In genomic region chr6:158561938-158562337, GRCh38 we compare ENCODE assay signal across 9 cellular contexts. TPM values are rescaled to one million over a fixed set of nuclear protein-coding genes. Genes with fewer than 3 reads are reported as not detected.
DNase-seq lines count a peak whose midpoint lies in the region; ATAC-seq and TF ChIP-seq lines count a peak whose summit lies in the region.
"Had no signal": no experiment of that assay in that cellular context is flagged by ENCODE, and none has a peak within 500 bp of the region (broad histone marks: within the 10 kb centered on the region; RNA-seq: fewer than 3 reads in every experiment).

No MANE protein-coding gene starts in this region.

- no peaks in the 10 kb centered on the region for H3K9me3 ChIP-seq in H9 (ENCODE audit: control insufficient read depth, low read depth, low read length)
- H3K9me3 ChIP-seq in thyroid gland: no peaks in the 10 kb centered on the region

- no peak overlapping the region for H4K91ac ChIP-seq in H9 (ENCODE audit: insufficient read length, low read depth, low read length)

- H3K4me2 ChIP-seq in H9 (ENCODE audit: insufficient read depth, insufficient read length, low read length) (no peak overlapping the region), mesendoderm (ENCODE audit: low read length) (peak overlapping the region; percentile 89)

- peaks cover 0 to 6% (median 0%) of the 10 kb centered on the region in 3 experiments; a peak in 3 of 7 replicates for H3K36me3 Mint-ChIP-seq in H9 (ENCODE audit: insufficient read depth in 1 of 3, low read depth in 3 of 3)
- peaks cover 32% of the 10 kb centered on the region for H3K36me3 Mint-ChIP-seq in activated naive CD8-positive, alpha-beta T cell treated with anti-CD3 and anti-CD28 coated beads for 36 hours

- peaks cover 4% of the 10 kb centered on the region for H3K23me2 ChIP-seq in H9 (ENCODE audit: insufficient read length, low read depth, low read length, poor library complexity, severe bottlenecking)

- H4K8ac ChIP-seq in H9 (replicated peaks; ENCODE audit: insufficient read length, low read depth, low read length) (no peak overlapping the region), mesendoderm (ENCODE audit: low read depth, low read length) (no peak overlapping the region)

- H3K18ac ChIP-seq in H9 (ENCODE audit: insufficient read length, low read depth, low read length) (no peak overlapping the region), mesendoderm (ENCODE audit: low read length) (no peak overlapping the region)

- no peak overlapping the region for H2BK12ac ChIP-seq in H9 (ENCODE audit: insufficient read length, low read depth, low read length)

- no peak overlapping the region for H3K14ac ChIP-seq in H9 (ENCODE audit: insufficient read depth, low read length)

- no peak overlapping the region for H3K4ac ChIP-seq in H9 (ENCODE audit: low read depth, low read length)
- no peak overlapping the region for H3K4ac ChIP-seq in mesendoderm (ENCODE audit: low read depth, low read length)

- H2BK20ac ChIP-seq in H9 (ENCODE audit: low read depth, low read length, poor library complexity, severe bottlenecking): no peak overlapping the region

- H3K4me1 Mint-ChIP-seq in H9: peaks cover 34 to 39% of the 10 kb centered on the region in 2 experiments
- H3K4me1 Mint-ChIP-seq in activated naive CD8-positive, alpha-beta T cell treated with anti-CD3 and anti-CD28 coated beads for 36 hours: peaks cover 40% of the 10 kb centered on the region

- ATAC-seq in HG03045 (IDR thresholded peaks at IDR 0.05; ENCODE audit: unreplicated experiment) (no peak), HG03571 (IDR thresholded peaks at IDR 0.05; ENCODE audit: unreplicated experiment) (no peak)

- no peak for TF ChIP-seq CTCF in AG04449 (IDR thresholded peaks at IDR 0.05; ENCODE audit: insufficient read depth, low read length, missing control alignments)
- no peak for TF ChIP-seq CTCF in H9 (conservative IDR thresholded peaks at IDR 0.05)
- TF ChIP-seq CTCF in thyroid gland (IDR thresholded peaks at IDR 0.05): no peak

- WGBS in H9 (ENCODE audit: extremely low coverage, insufficient read length, low lambda C conversion rate): no CpG with 5 or more reads among the region's 8 CpGs
- no CpG with 5 or more reads among the region's 8 CpGs for WGBS in mesendoderm (ENCODE audit: extremely low coverage, insufficient coverage, low lambda C conversion rate)
- WGBS in thyroid gland, 2 donors: 83 to 93% methylated on average over 8 of the region's 8 CpGs

- H2BK5ac ChIP-seq in H9 (ENCODE audit: insufficient read length, low read length) (no peak overlapping the region), mesendoderm (ENCODE audit: low read length) (no peak overlapping the region)

- H2BK120ac ChIP-seq in H9 (ENCODE audit: low read depth, low read length, poor library complexity, severe bottlenecking) (no peak overlapping the region), mesendoderm (ENCODE audit: low read depth, low read length) (no peak overlapping the region)

- H2AK5ac ChIP-seq in H9 (ENCODE audit: insufficient read length, low read length) (no peak overlapping the region), mesendoderm (ENCODE audit: low read length) (no peak overlapping the region)

- no peak overlapping the region for H2BK15ac ChIP-seq in H9 (ENCODE audit: low read depth, low read length)
- H2BK15ac ChIP-seq in mesendoderm (replicated peaks; ENCODE audit: low read depth): no peak overlapping the region

- no peaks in the 10 kb centered on the region for H3K27me3 ChIP-seq in H9 (ENCODE audit: insufficient read depth, low read length)
- no peaks in the 10 kb centered on the region for H3K27me3 ChIP-seq in mesendoderm (ENCODE audit: insufficient read depth, low read length, poor library complexity)
- no peaks in the 10 kb centered on the region for H3K27me3 ChIP-seq in thyroid gland

- no peak overlapping the region for H3K9ac ChIP-seq in H9 (ENCODE audit: extremely low read depth, insufficient read length, low read length)
- H3K9ac ChIP-seq in mesendoderm (ENCODE audit: low read length): peak overlapping the region; percentile 84

- no peak for DNase-seq in AG04449 (ENCODE audit: low read depth, low spot score)
- no peak for DNase-seq in H9
- DNase-seq in activated naive CD8-positive, alpha-beta T cell treated with anti-CD3 and anti-CD28 coated beads for 36 hours: no peak
- DNase-seq in mesendoderm: no peak
- no peak for DNase-seq in amniotic stem cell (lab: John Stamatoyannopoulos, UW)
- DNase-seq in thyroid gland: no peak
- DNase-seq: NCI-H510A had no signal

- peaks cover 7% of the 10 kb centered on the region; the same call in 1 of the 2 replicates for H3K4me1 ChIP-seq in H9 (ENCODE audit: insufficient read depth, low read length)
- H3K4me1 ChIP-seq in mesendoderm (ENCODE audit: control insufficient read depth, low read depth, low read length): peaks cover 2% of the 10 kb centered on the region
- peaks cover 12 to 18% of the 10 kb centered on the region in 2 donors for H3K4me1 ChIP-seq in thyroid gland

- H4K20me1 ChIP-seq in H9 (ENCODE audit: control insufficient read depth, insufficient read depth, insufficient read length): no peaks in the 10 kb centered on the region

- CTCF ChIA-PET in AG04449 (lab: Yijun Ruan, JAX): interaction anchor here (1.3 to 1.5 kb wide), 2 partner anchors 341 to 348 kb away, joined by 5 to 6 read pairs; no protein-coding TSS in a partner anchor

- no peak overlapping the region for H3T11ph ChIP-seq in H9 (ENCODE audit: low read length)

- TF ChIP-seq POLR2A in thyroid gland (IDR thresholded peaks at IDR 0.05): no peak

- H3K27me3 Mint-ChIP-seq in H9 (ENCODE audit: low read depth): no peaks in the 10 kb centered on the region
- no peaks in the 10 kb centered on the region for H3K27me3 Mint-ChIP-seq in activated naive CD8-positive, alpha-beta T cell treated with anti-CD3 and anti-CD28 coated beads for 36 hours

- H3K23ac ChIP-seq in H9 (ENCODE audit: insufficient read length, low read depth, low read length) (no peak overlapping the region), mesendoderm (ENCODE audit: low read length) (peak overlapping the region; percentile 15)

- H3K79me1 ChIP-seq in H9 (ENCODE audit: insufficient read depth, low read depth, low read length, poor library complexity, severe bottlenecking): no peaks in the 10 kb centered on the region
- peaks cover 33% of the 10 kb centered on the region for H3K79me1 ChIP-seq in mesendoderm (ENCODE audit: low read length)

- no peak overlapping the region for H3K56ac ChIP-seq in H9 (ENCODE audit: insufficient read length, low read depth, low read length)
- peak overlapping the region; percentile 88 for H3K56ac ChIP-seq in mesendoderm (ENCODE audit: low read length)

- no peaks in the 10 kb centered on the region for H3K9me3 Mint-ChIP-seq in H9
- H3K9me3 Mint-ChIP-seq in activated naive CD8-positive, alpha-beta T cell treated with anti-CD3 and anti-CD28 coated beads for 36 hours: no peaks in the 10 kb centered on the region

- H3K27ac ChIP-seq in H9 (ENCODE audit: insufficient read length, low read depth, low read length): no peak overlapping the region
- H3K27ac ChIP-seq in mesendoderm (ENCODE audit: low read depth, low read length): no peak overlapping the region
- H3K27ac ChIP-seq in thyroid gland: no peak overlapping the region

- H3K4me3 ChIP-seq in AG04449 (ENCODE audit: low read depth, low read length): peak overlapping the region; percentile 30
- no peak overlapping the region for H3K4me3 ChIP-seq in mesendoderm (ENCODE audit: low read length)
- H3K4me3 ChIP-seq in thyroid gland (replicated peaks in 1 of 3): no peak overlapping the region

- H3K4me3 Mint-ChIP-seq in H9: peak overlapping the region; percentile 12 to 93; a peak in 4 of 5 replicates
- H3K4me3 Mint-ChIP-seq in activated naive CD8-positive, alpha-beta T cell treated with anti-CD3 and anti-CD28 coated beads for 36 hours: peak overlapping the region; percentile 97

- no peak overlapping the region for H2AFZ ChIP-seq in H9 (ENCODE audit: low read length)

- POLR2A ChIA-PET in AG04449 (lab: Yijun Ruan, JAX): no interaction called here

- no peak overlapping the region; a peak in 1 of 7 replicates for H3K27ac Mint-ChIP-seq in H9
- no peak overlapping the region for H3K27ac Mint-ChIP-seq in activated naive CD8-positive, alpha-beta T cell treated with anti-CD3 and anti-CD28 coated beads for 36 hours

- peaks cover 28% of the 10 kb centered on the region; the same call in 1 of the 2 replicates for H3K79me2 ChIP-seq in H9 (ENCODE audit: insufficient read depth, low read length)
- peaks cover 57% of the 10 kb centered on the region for H3K79me2 ChIP-seq in mesendoderm (ENCODE audit: control insufficient read depth, insufficient read depth, low read length)

- intact Hi-C loops in thyroid gland (cut with DNase I): no loop called here

- H3K36me3 ChIP-seq in mesendoderm (ENCODE audit: control insufficient read depth, insufficient read depth, low read length) (no peaks in the 10 kb centered on the region), thyroid gland (no peaks in the 10 kb centered on the region)

- H4K5ac ChIP-seq in H9 (ENCODE audit: insufficient read length, low read depth, low read length) (no peak overlapping the region), mesendoderm (ENCODE audit: low read length) (no peak overlapping the region)

RNA-seq across cellular contexts. Expression of gene TMEM181, which starts 2.0 kb away (rescaled TPM):
- total RNA-seq in H9 (2021) (23.7 and 24.4 TPM in 2 replicates), thyroid gland (10 to 100 TPM; 16.7 to 28.1 (median 21.2) TPM)
- 10 to 100 TPM; 10.1 to 10.5 TPM for total RNA-seq in activated naive CD8-positive, alpha-beta T cell treated with anti-CD3 and anti-CD28 coated beads for 36 hours
- 9.1 TPM for polyA plus RNA-seq in mesendoderm (2013, experiment 1 of 2)
- polyA plus RNA-seq in mesendoderm (2013, experiment 2 of 2): 9.0 TPM
